ENCODE assay signal across 10 cellular contexts in the genomic region with DNA sequence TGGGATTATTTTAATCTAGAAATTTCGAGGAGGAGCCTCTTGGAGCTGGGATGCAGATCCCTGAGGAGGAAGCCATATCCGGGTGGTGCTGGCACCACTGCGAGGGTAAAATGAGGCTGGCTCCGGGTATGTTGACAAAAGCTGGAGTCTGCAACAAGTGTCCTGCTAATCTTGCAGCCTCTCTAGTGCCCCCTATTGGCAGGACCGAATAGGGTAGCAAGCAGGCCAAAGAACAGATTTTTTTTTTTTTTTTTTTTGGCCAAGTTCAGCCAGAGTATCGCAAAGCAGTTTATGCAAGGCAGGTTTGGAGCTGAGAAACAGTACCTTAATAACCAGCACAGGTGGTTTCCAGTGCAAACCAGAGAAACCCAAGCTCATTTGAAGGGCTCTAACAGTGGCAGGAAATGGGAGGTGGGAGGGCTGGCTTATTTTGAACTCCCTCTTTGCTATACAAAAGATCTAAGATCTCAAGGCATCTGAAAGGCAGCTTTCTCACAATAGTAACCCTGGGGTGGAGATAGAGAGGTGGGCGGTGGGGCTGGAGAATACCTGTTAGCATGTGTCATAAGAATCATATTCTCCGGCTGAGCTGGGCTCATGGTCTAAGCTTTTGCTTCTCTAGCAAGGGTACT. TPM values are rescaled to one million over a fixed set of nuclear protein-coding genes. Genes with fewer than 3 reads are reported as not detected.
A peak's percentile ranks its signal among the peaks of the same experiment; 100 is the strongest.
DNase-seq lines count a peak whose midpoint lies in the region; ATAC-seq and TF ChIP-seq lines count a peak whose summit lies in the region.
"Had no signal": no experiment of that assay in that cellular context is flagged by ENCODE, and none has a peak within 500 bp of the region (broad histone marks: within the 10 kb centered on the region; RNA-seq: fewer than 3 reads in every experiment).

No MANE protein-coding gene starts in this region.

- peak; percentile 22 for TF ChIP-seq CTCF in CD8-positive, alpha-beta T cell (IDR thresholded peaks at IDR 0.05)
- peak; percentile 85 for TF ChIP-seq CTCF in NB4 (IDR thresholded peaks at IDR 0.05; ENCODE audit: low read depth, low read length)
- TF ChIP-seq CTCF in mucosa of descending colon (IDR thresholded peaks at IDR 0.05): no peak
- TF ChIP-seq CTCF in gastrocnemius medialis (IDR thresholded peaks at IDR 0.05 in 4 of 5, conservative IDR thresholded peaks at IDR 0.05 in 1 of 5): no peak

- intact Hi-C loops in CD8-positive, alpha-beta T cell (cut with DNase I, micrococcal nuclease): loop anchor here in 1 of 2 experiments (5.0 kb wide), 1 partner anchor 32 kb away; no protein-coding TSS in a partner anchor
- intact Hi-C loops in activated naive CD4-positive, alpha-beta T cell treated with anti-CD3 and anti-CD28 coated beads for 36 hours (cut with micrococcal nuclease): loop anchor here (1.0 to 10.0 kb wide), 3 partner anchors 35 to 367 kb away; a partner anchor contains a TSS
- intact Hi-C loops in mucosa of descending colon (cut with DNase I, micrococcal nuclease): no loop called here
- intact Hi-C loops in gastrocnemius medialis (cut with DNase I; ENCODE audit: low total_unique reads): no loop called here

- peak overlapping the region; percentile 75 for H3K27ac Mint-ChIP-seq in CD8-positive, alpha-beta T cell
- no peak overlapping the region for H3K27ac Mint-ChIP-seq in activated naive CD4-positive, alpha-beta T cell treated with anti-CD3 and anti-CD28 coated beads for 36 hours
- no peak overlapping the region for H3K27ac Mint-ChIP-seq in stimulated activated naive B cell treated with anti-CD40 and anti-IgM and Interleukin-4, amounts not matched to agents 10 μg/mL and 1 μg/mL and 100 μg/mL, for 72 hours

- in situ Hi-C loops in gastrocnemius medialis (cut with MboI; ENCODE audit: low sequenced_read_pairs in 4 of 4): no loop called here

- H3K4me1 Mint-ChIP-seq in CD8-positive, alpha-beta T cell (ENCODE audit: low read depth): peaks cover 32% of the 10 kb centered on the region
- H3K4me1 Mint-ChIP-seq in activated naive CD4-positive, alpha-beta T cell treated with anti-CD3 and anti-CD28 coated beads for 36 hours (ENCODE audit: low read depth): peaks cover 22% of the 10 kb centered on the region
- H3K4me1 Mint-ChIP-seq in stimulated activated naive B cell treated with anti-CD40 and anti-IgM and Interleukin-4, amounts not matched to agents 10 μg/mL and 1 μg/mL and 100 μg/mL, for 72 hours: no peaks in the 10 kb centered on the region

- no peaks in the 10 kb centered on the region for H3K9me3 ChIP-seq in CD8-positive, alpha-beta T cell (ENCODE audit: low read length)
- no peaks in the 10 kb centered on the region for H3K9me3 ChIP-seq in mucosa of descending colon
- H3K9me3 ChIP-seq in gastrocnemius medialis: no peaks in the 10 kb centered on the region
- H3K9me3 ChIP-seq: neutrophil had no signal

- H3K9me3 Mint-ChIP-seq in CD8-positive, alpha-beta T cell: no peaks in the 10 kb centered on the region
- H3K9me3 Mint-ChIP-seq in activated naive CD4-positive, alpha-beta T cell treated with anti-CD3 and anti-CD28 coated beads for 36 hours: no peaks in the 10 kb centered on the region
- no peaks in the 10 kb centered on the region for H3K9me3 Mint-ChIP-seq in stimulated activated naive B cell treated with anti-CD40 and anti-IgM and Interleukin-4, amounts not matched to agents 10 μg/mL and 1 μg/mL and 100 μg/mL, for 72 hours

- TF ChIP-seq POLR2A in NB4 (IDR thresholded peaks at IDR 0.05; ENCODE audit: extremely low read depth, insufficient read length): no peak
- no peak for TF ChIP-seq POLR2A in gastrocnemius medialis (IDR thresholded peaks at IDR 0.05)

- CTCF ChIA-PET in CD8-positive, alpha-beta T cell (lab: Charles Lee): interaction anchor here (0.6 to 2.2 kb wide), 13 partner anchors 12 to 550 kb away, joined by 3 to 13 read pairs (median 3); a partner anchor contains a TSS
- CTCF ChIA-PET in activated naive CD4-positive, alpha-beta T cell treated with anti-CD3 and anti-CD28 coated beads for 36 hours (lab: Charles Lee): interaction anchor here (0.6 to 2.3 kb wide), 33 partner anchors 10 to 1840 kb away, joined by 3 to 17 read pairs (median 4); a partner anchor contains a TSS

- POLR2A ChIA-PET in CD8-positive, alpha-beta T cell (lab: Charles Lee): interaction anchor here (0.8 to 1.1 kb wide), 3 partner anchors 15 to 352 kb away, joined by 3 to 4 read pairs (median 3); no protein-coding TSS in a partner anchor

- H3K4me1 ChIP-seq in CD8-positive, alpha-beta T cell (ENCODE audit: insufficient read depth, low read length): peaks cover 14% of the 10 kb centered on the region
- H3K4me1 ChIP-seq in mucosa of descending colon (ENCODE audit: low read depth): peaks cover 3% of the 10 kb centered on the region
- no peaks in the 10 kb centered on the region for H3K4me1 ChIP-seq in gastrocnemius medialis

- DNase-seq in CD8-positive, alpha-beta T cell: peak in 6 of 7 experiments; percentile 4 to 54 (median 31)
- DNase-seq in NB4 (ENCODE audit: low read depth) (peak; percentile 69), mucosa of descending colon (peak in 2 of 3 donors; percentile 23 to 66), MV-4-11 (lab: John Stamatoyannopoulos, UW) (no peak), gastrocnemius medialis (no peak)
- DNase-seq in activated naive CD4-positive, alpha-beta T cell treated with anti-CD3 and anti-CD28 coated beads for 36 hours: peak; percentile 81
- no peak for DNase-seq in stimulated activated naive B cell treated with anti-CD40 and anti-IgM and Interleukin-4, amounts not matched to agents 10 μg/mL and 1 μg/mL and 100 μg/mL, for 72 hours

- H3K27me3 Mint-ChIP-seq in CD8-positive, alpha-beta T cell (ENCODE audit: low read depth): no peaks in the 10 kb centered on the region
- no peaks in the 10 kb centered on the region for H3K27me3 Mint-ChIP-seq in activated naive CD4-positive, alpha-beta T cell treated with anti-CD3 and anti-CD28 coated beads for 36 hours (ENCODE audit: low read depth)
- peaks cover 9 to 16% of the 10 kb centered on the region in 2 donors for H3K27me3 Mint-ChIP-seq in stimulated activated naive B cell treated with anti-CD40 and anti-IgM and Interleukin-4, amounts not matched to agents 10 μg/mL and 1 μg/mL and 100 μg/mL, for 72 hours

- H3K36me3 Mint-ChIP-seq in CD8-positive, alpha-beta T cell: no peaks in the 10 kb centered on the region
- H3K36me3 Mint-ChIP-seq in activated naive CD4-positive, alpha-beta T cell treated with anti-CD3 and anti-CD28 coated beads for 36 hours (ENCODE audit: low read depth): no peaks in the 10 kb centered on the region
- H3K36me3 Mint-ChIP-seq in stimulated activated naive B cell treated with anti-CD40 and anti-IgM and Interleukin-4, amounts not matched to agents 10 μg/mL and 1 μg/mL and 100 μg/mL, for 72 hours: no peaks in the 10 kb centered on the region

- H3K36me3 ChIP-seq in CD8-positive, alpha-beta T cell (ENCODE audit: insufficient read depth, low read length): no peaks in the 10 kb centered on the region
- H3K36me3 ChIP-seq in mucosa of descending colon (ENCODE audit: low read depth): no peaks in the 10 kb centered on the region
- H3K36me3 ChIP-seq in gastrocnemius medialis: no peaks in the 10 kb centered on the region
- H3K36me3 ChIP-seq: neutrophil had no signal

- peak; percentile 84 for ATAC-seq in CD8-positive, alpha-beta T cell
- peak; percentile 49 for ATAC-seq in mucosa of descending colon
- ATAC-seq in stimulated activated naive B cell treated with anti-CD40 and anti-IgM and Interleukin-4, amounts not matched to agents 10 μg/mL and 1 μg/mL and 100 μg/mL, for 72 hours (replicated peaks): no peak
- no peak for ATAC-seq in gastrocnemius medialis
- ATAC-seq in HG03565 (IDR thresholded peaks at IDR 0.05; ENCODE audit: unreplicated experiment): no peak

- H3K4me3 Mint-ChIP-seq in CD8-positive, alpha-beta T cell: peak overlapping the region; percentile 47
- no peak overlapping the region for H3K4me3 Mint-ChIP-seq in activated naive CD4-positive, alpha-beta T cell treated with anti-CD3 and anti-CD28 coated beads for 36 hours
- H3K4me3 Mint-ChIP-seq in stimulated activated naive B cell treated with anti-CD40 and anti-IgM and Interleukin-4, amounts not matched to agents 10 μg/mL and 1 μg/mL and 100 μg/mL, for 72 hours: no peak overlapping the region

- no peak overlapping the region for H3K4me3 ChIP-seq in CD8-positive, alpha-beta T cell (ENCODE audit: low read depth, low read length)
- H3K4me3 ChIP-seq in NB4 (ENCODE audit: low read depth, low read length): no peak overlapping the region
- no peak overlapping the region for H3K4me3 ChIP-seq in mucosa of descending colon
- no peak overlapping the region for H3K4me3 ChIP-seq in gastrocnemius medialis

- no peaks in the 10 kb centered on the region for H3K27me3 ChIP-seq in CD8-positive, alpha-beta T cell (ENCODE audit: insufficient read depth, low read length)
- H3K27me3 ChIP-seq in gastrocnemius medialis: no peaks in the 10 kb centered on the region

- H3K27ac ChIP-seq in CD8-positive, alpha-beta T cell (ENCODE audit: low read depth, low read length): no peak overlapping the region
- no peak overlapping the region for H3K27ac ChIP-seq in gastrocnemius medialis
- H3K27ac ChIP-seq: neutrophil had no signal

RNA-seq across cellular contexts. Expression of a gene that starts 38.2 kb away (rescaled TPM):
- 10 to 100 TPM; 70.6 to 72.1 TPM for total RNA-seq in CD8-positive, alpha-beta T cell
- total RNA-seq in activated naive CD4-positive, alpha-beta T cell treated with anti-CD3 and anti-CD28 coated beads for 36 hours: 10 to 100 TPM; 59.7 to 76.9 TPM
- total RNA-seq in mucosa of descending colon: 100 to 1,000 TPM in 1 of 3 donors, 10 to 100 TPM in 2; 34.0 to 110 (median 67.1) TPM
- total RNA-seq in gastrocnemius medialis: 1 to 10 TPM; 1.3 to 7.7 (median 2.4) TPM

RNA-seq across cellular contexts. Expression of a gene that starts 41.3 kb away (rescaled TPM):
- not detected for total RNA-seq in CD8-positive, alpha-beta T cell
- not detected for total RNA-seq in activated naive CD4-positive, alpha-beta T cell treated with anti-CD3 and anti-CD28 coated beads for 36 hours
- total RNA-seq in mucosa of descending colon (10 to 100 TPM; 18.3 to 39.8 (median 28.0) TPM), gastrocnemius medialis (under 1 TPM in 1 of 4 donors, not detected in 3; 0.10 TPM)
- total RNA-seq: activated CD8-positive, alpha-beta memory T cell treated with anti-CD3 and anti-CD28 coated beads for 36 hours had no signal

Comparison
In these comparisons a context has a peak if more than half of its experiments do, and no peak if none do; other contexts are left out.
1. ATAC-seq: peak in CD8-positive, alpha-beta T cell (single experiment) and mucosa of descending colon (single experiment); none in stimulated activated naive B cell treated with anti-CD40 and anti-IgM and Interleukin-4, amounts not matched to agents 10 μg/mL and 1 μg/mL and 100 μg/mL, for 72 hours (0 of 2), gastrocnemius medialis (0 of 2) and HG03565 (single experiment).
2. DNase-seq: peak in CD8-positive, alpha-beta T cell (6 of 7), NB4 (single experiment), activated naive CD4-positive, alpha-beta T cell treated with anti-CD3 and anti-CD28 coated beads for 36 hours (single experiment) and mucosa of descending colon (2 of 3); none in MV-4-11 (single experiment), stimulated activated naive B cell treated with anti-CD40 and anti-IgM and Interleukin-4, amounts not matched to agents 10 μg/mL and 1 μg/mL and 100 μg/mL, for 72 hours (single experiment) and gastrocnemius medialis (0 of 2).
3. CTCF ChIP-seq: peak in CD8-positive, alpha-beta T cell (single experiment) and NB4 (single experiment); none in mucosa of descending colon (single experiment) and gastrocnemius medialis (0 of 5).
4. RNA of a gene that starts 38.2 kb away (total RNA-seq): 59.7 to 76.9 TPM in activated naive CD4-positive, alpha-beta T cell treated with anti-CD3 and anti-CD28 coated beads for 36 hours, 70.6 to 72.1 TPM in CD8-positive, alpha-beta T cell and 34.0 to 110 TPM in mucosa of descending colon; 1.3 to 7.7 TPM in gastrocnemius medialis; every median in the first group is over 4 times any median in the second.
5. RNA of a gene that starts 41.3 kb away (total RNA-seq): 18.3 to 39.8 TPM in mucosa of descending colon; not detected in CD8-positive, alpha-beta T cell, not detected in activated naive CD4-positive, alpha-beta T cell treated with anti-CD3 and anti-CD28 coated beads for 36 hours and 0.10 TPM in gastrocnemius medialis; every median in the first group is over 10 times any median in the second.